ENCODE assay signal across 22 cellular contexts in genomic region chr22:47225080-47225930, GRCh38.
"Had no signal": no experiment of that assay in that cellular context is flagged by ENCODE, and none has a peak within 500 bp of the region (broad histone marks: within the 10 kb centered on the region; RNA-seq: fewer than 3 reads in every experiment).

No MANE protein-coding gene starts in this region.

- H3K36me3 ChIP-seq: colonic mucosa, esophagus squamous epithelium, neural progenitor cell, right lobe of liver, spleen, thoracic aorta, tibial nerve, upper lobe of left lung had no signal

- H3K4me1 ChIP-seq: colonic mucosa, esophagus squamous epithelium, neural progenitor cell, right lobe of liver, spleen, tibial nerve, upper lobe of left lung had no signal

- H3K4me3 ChIP-seq: colonic mucosa, esophagus squamous epithelium, neural progenitor cell, right lobe of liver, spleen, thoracic aorta, tibial nerve, upper lobe of left lung had no signal

- DNase-seq: colonic mucosa; effector memory CD4-positive, alpha-beta T cell; esophagus squamous epithelium; foreskin melanocyte; hypothalamus; immature natural killer cell; islet precursor cell; kidney glomerular epithelial cell; mesenchymal stem cell; midbrain; naive thymus-derived CD4-positive, alpha-beta T cell; retina; right lobe of liver; spleen; stimulated activated CD4-positive, alpha-beta T cell treated with anti-CD3 and anti-CD28 coated beads, Interleukin-2, amount 100 ng/mL, for 48 hours; stimulated activated naive B cell treated with anti-CD40 and anti-IgM and Interleukin-4, amounts not matched to agents 10 μg/mL and 1 μg/mL and 100 μg/mL, for 72 hours; upper lobe of left lung had no signal

- H3K27me3 ChIP-seq: colonic mucosa, neural progenitor cell, right lobe of liver, tibial nerve, upper lobe of left lung had no signal

- FAIRE-seq: endothelial cell of umbilical vein, urothelium cell line had no signal

- ATAC-seq: naive thymus-derived CD4-positive, alpha-beta T cell; right lobe of liver; stimulated activated naive B cell treated with anti-CD40 and anti-IgM and Interleukin-4, amounts not matched to agents 10 μg/mL and 1 μg/mL and 100 μg/mL, for 72 hours had no signal

- H3K9me3 ChIP-seq: colonic mucosa, right lobe of liver, upper lobe of left lung had no signal

- H3K27ac ChIP-seq: colonic mucosa, esophagus squamous epithelium, neural progenitor cell, right lobe of liver, spleen, thoracic aorta, tibial nerve, upper lobe of left lung had no signal
